1 cellular context compared by ENCODE assay signal in genomic region chr15:66095871-66096710, GRCh38.
TF ChIP-seq lines count a peak whose summit lies in the region.

No MANE protein-coding gene starts in this region.

TF ChIP-seq in HepG2, 621 proteins besides CTCF, POLR2A, EP300 and RAD21 (continued from another document and continues in another):
- TF ChIP-seq, protein P1, sequence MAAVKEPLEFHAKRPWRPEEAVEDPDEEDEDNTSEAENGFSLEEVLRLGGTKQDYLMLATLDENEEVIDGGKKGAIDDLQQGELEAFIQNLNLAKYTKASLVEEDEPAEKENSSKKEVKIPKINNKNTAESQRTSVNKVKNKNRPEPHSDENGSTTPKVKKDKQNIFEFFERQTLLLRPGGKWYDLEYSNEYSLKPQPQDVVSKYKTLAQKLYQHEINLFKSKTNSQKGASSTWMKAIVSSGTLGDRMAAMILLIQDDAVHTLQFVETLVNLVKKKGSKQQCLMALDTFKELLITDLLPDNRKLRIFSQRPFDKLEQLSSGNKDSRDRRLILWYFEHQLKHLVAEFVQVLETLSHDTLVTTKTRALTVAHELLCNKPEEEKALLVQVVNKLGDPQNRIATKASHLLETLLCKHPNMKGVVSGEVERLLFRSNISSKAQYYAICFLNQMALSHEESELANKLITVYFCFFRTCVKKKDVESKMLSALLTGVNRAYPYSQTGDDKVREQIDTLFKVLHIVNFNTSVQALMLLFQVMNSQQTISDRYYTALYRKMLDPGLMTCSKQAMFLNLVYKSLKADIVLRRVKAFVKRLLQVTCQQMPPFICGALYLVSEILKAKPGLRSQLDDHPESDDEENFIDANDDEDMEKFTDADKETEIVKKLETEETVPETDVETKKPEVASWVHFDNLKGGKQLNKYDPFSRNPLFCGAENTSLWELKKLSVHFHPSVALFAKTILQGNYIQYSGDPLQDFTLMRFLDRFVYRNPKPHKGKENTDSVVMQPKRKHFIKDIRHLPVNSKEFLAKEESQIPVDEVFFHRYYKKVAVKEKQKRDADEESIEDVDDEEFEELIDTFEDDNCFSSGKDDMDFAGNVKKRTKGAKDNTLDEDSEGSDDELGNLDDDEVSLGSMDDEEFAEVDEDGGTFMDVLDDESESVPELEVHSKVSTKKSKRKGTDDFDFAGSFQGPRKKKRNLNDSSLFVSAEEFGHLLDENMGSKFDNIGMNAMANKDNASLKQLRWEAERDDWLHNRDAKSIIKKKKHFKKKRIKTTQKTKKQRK (IDR thresholded peaks at IDR 0.05; ENCODE audit: low read length), result no peak
- TF ChIP-seq MEIS1 (CRISPR knock-in tag; IDR thresholded peaks at IDR 0.05; ENCODE audit: borderline replicate concordance) (0 out of 2 replicates have a peak, but pooled peaks have one; percentile 35), UBTF (CRISPR knock-in tag; IDR thresholded peaks at IDR 0.05) (peak; percentile 22; the same call in 1 of the 2 replicates), ZFX (CRISPR knock-in tag; IDR thresholded peaks at IDR 0.05; ENCODE audit: low read depth) (0 out of 2 replicates have a peak, but pooled peaks have one; percentile 13), DPF2 (CRISPR knock-in tag; IDR thresholded peaks at IDR 0.05; ENCODE audit: borderline replicate concordance, low read depth) (no peak), MEIS2 (CRISPR knock-in tag; IDR thresholded peaks at IDR 0.05) (0 out of 2 replicates have a peak, but pooled peaks have one; percentile 56), NCOR1 (IDR thresholded peaks at IDR 0.05; ENCODE audit: borderline replicate concordance, low read length) (peak; percentile 39; the same call in 1 of the 2 replicates), ZFP1 (CRISPR knock-in tag; IDR thresholded peaks at IDR 0.05) (no peak), ZNF646 (CRISPR knock-in tag; IDR thresholded peaks at IDR 0.05) (no peak), ZNF20 (CRISPR knock-in tag; IDR thresholded peaks at IDR 0.05) (no peak), ARID3A (IDR thresholded peaks at IDR 0.05; ENCODE audit: low read depth, low read length) (no peak), CBX1 (IDR thresholded peaks at IDR 0.05; ENCODE audit: low read depth) (no peak), KMT2B (CRISPR knock-in tag; IDR thresholded peaks at IDR 0.05) (no peak), CREB1 (IDR thresholded peaks at IDR 0.05) (no peak), CREB1 (CRISPR knock-in tag; IDR thresholded peaks at IDR 0.05) (no peak), SUZ12 (IDR thresholded peaks at IDR 0.05; ENCODE audit: low read depth, low read length) (no peak), RNF2 (conservative IDR thresholded peaks at IDR 0.05; ENCODE audit: low read depth) (no peak), ZFP90 (CRISPR knock-in tag; IDR thresholded peaks at IDR 0.05; ENCODE audit: borderline replicate concordance) (peak; percentile 42; the same call in 1 of the 2 replicates), TBP (CRISPR knock-in tag; IDR thresholded peaks at IDR 0.05) (no peak), GATAD2A (CRISPR knock-in tag; IDR thresholded peaks at IDR 0.05) (0 out of 2 replicates have a peak, but pooled peaks have one; percentile 23), NAIF1 (CRISPR knock-in tag; IDR thresholded peaks at IDR 0.05; ENCODE audit: borderline replicate concordance) (no peak), ZNF644 (CRISPR knock-in tag; IDR thresholded peaks at IDR 0.05; ENCODE audit: low read depth) (no peak), HNRNPH1 (optimal IDR thresholded peaks at IDR 0.05; ENCODE audit: low read depth, low read length) (no peak), TRIM22 (IDR thresholded peaks at IDR 0.05) (no peak), FOXK1 (CRISPR knock-in tag; IDR thresholded peaks at IDR 0.05; ENCODE audit: borderline replicate concordance, low read depth) (no peak), PHF21A (CRISPR knock-in tag; IDR thresholded peaks at IDR 0.05) (no peak), ZNF598 (CRISPR knock-in tag; IDR thresholded peaks at IDR 0.05; ENCODE audit: borderline replicate concordance) (no peak), ZNF484 (CRISPR knock-in tag; IDR thresholded peaks at IDR 0.05; ENCODE audit: borderline replicate concordance, low read depth) (no peak), ZFP37 (CRISPR knock-in tag; IDR thresholded peaks at IDR 0.05; ENCODE audit: borderline replicate concordance) (0 out of 2 replicates have a peak, but pooled peaks have one; percentile 15), TFAP4 (IDR thresholded peaks at IDR 0.05; ENCODE audit: borderline replicate concordance, low read depth) (peak; percentile 76; the same call in 1 of the 2 replicates), NRL (CRISPR knock-in tag; IDR thresholded peaks at IDR 0.05; ENCODE audit: borderline replicate concordance) (no peak), MLXIP (CRISPR knock-in tag; IDR thresholded peaks at IDR 0.05; ENCODE audit: borderline replicate concordance) (no peak)
- TF ChIP-seq, protein P2, sequence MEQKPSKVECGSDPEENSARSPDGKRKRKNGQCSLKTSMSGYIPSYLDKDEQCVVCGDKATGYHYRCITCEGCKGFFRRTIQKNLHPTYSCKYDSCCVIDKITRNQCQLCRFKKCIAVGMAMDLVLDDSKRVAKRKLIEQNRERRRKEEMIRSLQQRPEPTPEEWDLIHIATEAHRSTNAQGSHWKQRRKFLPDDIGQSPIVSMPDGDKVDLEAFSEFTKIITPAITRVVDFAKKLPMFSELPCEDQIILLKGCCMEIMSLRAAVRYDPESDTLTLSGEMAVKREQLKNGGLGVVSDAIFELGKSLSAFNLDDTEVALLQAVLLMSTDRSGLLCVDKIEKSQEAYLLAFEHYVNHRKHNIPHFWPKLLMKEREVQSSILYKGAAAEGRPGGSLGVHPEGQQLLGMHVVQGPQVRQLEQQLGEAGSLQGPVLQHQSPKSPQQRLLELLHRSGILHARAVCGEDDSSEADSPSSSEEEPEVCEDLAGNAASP (CRISPR knock-in tag; IDR thresholded peaks at IDR 0.05; ENCODE audit: borderline replicate concordance), result no peak
- TF ChIP-seq, protein P3, sequence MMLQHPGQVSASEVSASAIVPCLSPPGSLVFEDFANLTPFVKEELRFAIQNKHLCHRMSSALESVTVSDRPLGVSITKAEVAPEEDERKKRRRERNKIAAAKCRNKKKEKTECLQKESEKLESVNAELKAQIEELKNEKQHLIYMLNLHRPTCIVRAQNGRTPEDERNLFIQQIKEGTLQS (CRISPR knock-in tag; IDR thresholded peaks at IDR 0.05), result no peak
- TF ChIP-seq, protein P4, sequence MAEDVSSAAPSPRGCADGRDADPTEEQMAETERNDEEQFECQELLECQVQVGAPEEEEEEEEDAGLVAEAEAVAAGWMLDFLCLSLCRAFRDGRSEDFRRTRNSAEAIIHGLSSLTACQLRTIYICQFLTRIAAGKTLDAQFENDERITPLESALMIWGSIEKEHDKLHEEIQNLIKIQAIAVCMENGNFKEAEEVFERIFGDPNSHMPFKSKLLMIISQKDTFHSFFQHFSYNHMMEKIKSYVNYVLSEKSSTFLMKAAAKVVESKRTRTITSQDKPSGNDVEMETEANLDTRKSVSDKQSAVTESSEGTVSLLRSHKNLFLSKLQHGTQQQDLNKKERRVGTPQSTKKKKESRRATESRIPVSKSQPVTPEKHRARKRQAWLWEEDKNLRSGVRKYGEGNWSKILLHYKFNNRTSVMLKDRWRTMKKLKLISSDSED (CRISPR knock-in tag; IDR thresholded peaks at IDR 0.05), result no peak
